15 cellular contexts compared by ENCODE assay signal in genomic region chr2:53964987-53965687, GRCh38. TPM values are rescaled to one million over a fixed set of nuclear protein-coding genes. Genes with fewer than 3 reads are reported as not detected.
DNase-seq lines count a peak whose midpoint lies in the region; ATAC-seq and TF ChIP-seq lines count a peak whose summit lies in the region.
"Had no signal": no experiment of that assay in that cellular context is flagged by ENCODE, and none has a peak within 500 bp of the region (broad histone marks: within the 10 kb centered on the region; RNA-seq: fewer than 3 reads in every experiment).

No MANE protein-coding gene starts in this region.

- H3K4me3 Mint-ChIP-seq in MCF 10A (ENCODE audit: unreplicated experiment) (no peak overlapping the region), endodermal cell (peak overlapping the region; percentile 4), progenitor cell of endocrine pancreas (ENCODE audit: low read depth) (no peak overlapping the region)

- H3K27me3 Mint-ChIP-seq in MCF 10A (ENCODE audit: insufficient read depth, unreplicated experiment) (no peaks in the 10 kb centered on the region), endodermal cell (ENCODE audit: insufficient read depth) (no peaks in the 10 kb centered on the region), progenitor cell of endocrine pancreas (no peaks in the 10 kb centered on the region)

- ATAC-seq in aorta (ENCODE audit: low FRiP score) (no peak), HG03469 (IDR thresholded peaks at IDR 0.05; ENCODE audit: unreplicated experiment) (no peak)
- ATAC-seq: A549 had no signal

- H3K36me3 ChIP-seq in breast epithelium (no peaks in the 10 kb centered on the region), SK-N-MC (ENCODE audit: insufficient read depth, low read length) (no peaks in the 10 kb centered on the region; the same call in 1 of the 2 replicates), endodermal cell (ENCODE audit: control insufficient read depth, insufficient read depth, low read length) (peaks cover 5% of the 10 kb centered on the region), aorta (ENCODE audit: control insufficient read depth in 1 of 2, insufficient read depth in 2 of 2, low read length in 1 of 2) (no peaks in the 10 kb centered on the region)
- H3K36me3 ChIP-seq: adrenal gland had no signal

- H3K9me3 ChIP-seq in breast epithelium (no peaks in the 10 kb centered on the region), SK-N-MC (ENCODE audit: low read depth, low read length) (no peaks in the 10 kb centered on the region), endodermal cell (ENCODE audit: control insufficient read depth, low read length) (no peaks in the 10 kb centered on the region), aorta (ENCODE audit: control insufficient read depth, low read length) (no peaks in the 10 kb centered on the region)
- H3K9me3 ChIP-seq: A549, adrenal gland had no signal

- intact Hi-C loops in MCF 10A (cut with micrococcal nuclease) = loop anchor here (10.0 kb wide), 1 partner anchor 100 kb away; no protein-coding TSS in a partner anchor
- intact Hi-C loops in breast epithelium (cut with DNase I; ENCODE audit: low total_unique reads) = no loop called here
- intact Hi-C loops in aorta (cut with DNase I) = no loop called here

- in situ Hi-C loops in G401 (cut with HindIII; ENCODE audit: low sequenced_read_pairs) = no loop called here

- H3K27ac Mint-ChIP-seq in MCF 10A (ENCODE audit: low read depth, unreplicated experiment) (peak overlapping the region; percentile 49), endodermal cell (peak overlapping the region; percentile 73), progenitor cell of endocrine pancreas (peak overlapping the region; percentile 74)

- peaks cover 0 to 6% of the 10 kb centered on the region in 2 donors for H3K4me1 ChIP-seq in breast epithelium
- peaks cover 5% of the 10 kb centered on the region for H3K4me1 ChIP-seq in endodermal cell (ENCODE audit: control insufficient read depth, insufficient read depth, low read length)
- peaks cover 0 to 5% of the 10 kb centered on the region in 2 donors for H3K4me1 ChIP-seq in aorta (ENCODE audit: control insufficient read depth in 1 of 2, insufficient read depth in 2 of 2, low read length in 2 of 2)

- DNase-seq in MCF 10A (ENCODE audit: unreplicated experiment) = no peak
- DNase-seq in breast epithelium (ENCODE audit: low spot score in 2 of 2) = no peak
- DNase-seq in SK-N-MC (ENCODE audit: low read depth, low spot score) = no peak
- DNase-seq in endodermal cell = no peak
- no peak for DNase-seq in progenitor cell of endocrine pancreas (ENCODE audit: low spot score, unreplicated experiment)
- no peak for DNase-seq in G401 (ENCODE audit: low spot score)
- no peak for DNase-seq in aorta
- DNase-seq: activated CD4-positive, alpha-beta T cell treated with anti-CD3 and anti-CD28 coated beads for 4 hours; adrenal gland; NCI-H2081; NCI-H69; stimulated activated CD4-positive, alpha-beta T cell treated with anti-CD3 and anti-CD28 coated beads, Interleukin-4, amount 100 ng/mL, for 4 hours had no signal

- CTCF ChIA-PET in MCF 10A (lab: Yijun Ruan, JAX) = no interaction called here

- H3K9ac ChIP-seq in SK-N-MC (ENCODE audit: insufficient read length) (no peak overlapping the region), endodermal cell (ENCODE audit: extremely low read depth, low read length, poor library complexity, severe bottlenecking) (no peak overlapping the region)

- no peak for TF ChIP-seq POLR2A in breast epithelium (IDR thresholded peaks at IDR 0.05)

- H3K4me1 Mint-ChIP-seq in MCF 10A (ENCODE audit: insufficient read depth, unreplicated experiment) (peaks cover 42% of the 10 kb centered on the region), endodermal cell (peaks cover 42% of the 10 kb centered on the region), progenitor cell of endocrine pancreas (ENCODE audit: low read depth) (peaks cover 42% of the 10 kb centered on the region)

- H3K27me3 ChIP-seq in breast epithelium = no peaks in the 10 kb centered on the region
- H3K27me3 ChIP-seq in endodermal cell (ENCODE audit: control insufficient read depth, insufficient read depth, low read length, poor library complexity, severe bottlenecking) = no peaks in the 10 kb centered on the region
- no peaks in the 10 kb centered on the region for H3K27me3 ChIP-seq in aorta (ENCODE audit: control insufficient read depth in 1 of 2, insufficient read depth in 2 of 2, low read length in 1 of 2)
- H3K27me3 ChIP-seq: adrenal gland had no signal

- peaks cover 27% of the 10 kb centered on the region for H3K36me3 Mint-ChIP-seq in MCF 10A (ENCODE audit: insufficient read depth, unreplicated experiment)
- H3K36me3 Mint-ChIP-seq in endodermal cell (ENCODE audit: low read depth) = peaks cover 5% of the 10 kb centered on the region
- H3K36me3 Mint-ChIP-seq in progenitor cell of endocrine pancreas (ENCODE audit: insufficient read depth) = peaks cover 4% of the 10 kb centered on the region

- H3K27ac ChIP-seq in breast epithelium (peak overlapping the region in 1 of 2 donors; percentile 50), SK-N-MC (0 out of 2 replicates have a peak overlapping the region, but pooled peaks have one; percentile 26), endodermal cell (ENCODE audit: low read depth, low read length) (no peak overlapping the region), aorta (ENCODE audit: low read depth in 1 of 2, low read length in 2 of 2) (no peak overlapping the region)
- H3K27ac ChIP-seq: A549, adrenal gland, coronary artery had no signal

- H3K9me3 Mint-ChIP-seq in MCF 10A (ENCODE audit: unreplicated experiment) (no peaks in the 10 kb centered on the region), endodermal cell (no peaks in the 10 kb centered on the region), progenitor cell of endocrine pancreas (ENCODE audit: low read depth) (no peaks in the 10 kb centered on the region)

- TF ChIP-seq CTCF in MCF 10A (IDR thresholded peaks at IDR 0.05; ENCODE audit: unreplicated experiment) = no peak
- TF ChIP-seq CTCF in breast epithelium (IDR thresholded peaks at IDR 0.05) = no peak
- TF ChIP-seq CTCF in endodermal cell (conservative IDR thresholded peaks at IDR 0.05) = no peak
- no peak for TF ChIP-seq CTCF in progenitor cell of endocrine pancreas (IDR thresholded peaks at IDR 0.05; ENCODE audit: unreplicated experiment)

- POLR2A ChIA-PET in MCF 10A (lab: Yijun Ruan, JAX) = no interaction called here

- H3K4me3 ChIP-seq in breast epithelium = no peak overlapping the region
- H3K4me3 ChIP-seq in SK-N-MC = no peak overlapping the region
- peak overlapping the region; percentile 13 for H3K4me3 ChIP-seq in endodermal cell (ENCODE audit: low read length)
- no peak overlapping the region for H3K4me3 ChIP-seq in aorta (ENCODE audit: low read length in 2 of 2)
- H3K4me3 ChIP-seq: A549, adrenal gland, coronary artery had no signal

- 90 to 92% methylated on average over 6 to 11 of the region's 11 CpGs for WGBS in endodermal cell (ENCODE audit: insufficient coverage in 1 of 2, insufficient read length in 1 of 2), 2 experiments
- 92 to 95% methylated on average over 11 of the region's 11 CpGs for WGBS in aorta, 2 donors

- no TSS peak for BruUV-seq in MCF 10A (replicated peaks; lab: Mats Ljungman, UMichigan)

RNA-seq across cellular contexts. Expression of gene PSME4, which starts 5.7 kb away (rescaled TPM):
- total RNA-seq in MCF 10A (2022) (54.8 and 65.2 TPM in 2 replicates), breast epithelium (100 to 1,000 TPM in 1 of 3 donors, 10 to 100 TPM in 2; 45.3 to 176 (median 75.1) TPM), endodermal cell (100 to 1,000 TPM in 1 of 2 donors, 10 to 100 TPM in 1; 90.6 to 116 TPM), progenitor cell of endocrine pancreas (63.9 and 69.9 TPM in 2 replicates), aorta (10 to 100 TPM; 50.6 to 51.8 TPM)
- 54.4 TPM for polyA plus RNA-seq in endodermal cell (2013, experiment 1 of 2)
- polyA plus RNA-seq in endodermal cell (2013, experiment 2 of 2) = 51.6 TPM
- 14.6 and 24.3 TPM in 2 replicates for total RNA-seq in G401 (2014; rRNA removed; shearing (Covaris generic))
- 10 to 100 TPM; 10.5 to 23.1 TPM for polyA plus RNA-seq in aorta
